Comparison of ENCODE assay signal across 17 cellular contexts in genomic region chr7:20164420-20165145, GRCh38. TPM values are rescaled to one million over a fixed set of nuclear protein-coding genes. Genes with fewer than 3 reads are reported as not detected.
A peak's percentile ranks its signal among the peaks of the same experiment; 100 is the strongest.
DNase-seq lines count a peak whose midpoint lies in the region; ATAC-seq and TF ChIP-seq lines count a peak whose summit lies in the region.
"Had no signal": no experiment of that assay in that cellular context is flagged by ENCODE, and none has a peak within 500 bp of the region (broad histone marks: within the 10 kb centered on the region; RNA-seq: fewer than 3 reads in every experiment).

No MANE protein-coding gene starts in this region.

- DNase-seq in Caco-2 (no peak), IMR-90 (no peak), astrocyte of the cerebellum (ENCODE audit: low read depth) (peak; percentile 84), mesenchymal stem cell (no peak), CD14-positive monocyte (ENCODE audit: low spot score) (no peak), DMS114 treated with DMSO at 0.1 percent for 48 hours (lab: John Stamatoyannopoulos, UW; ENCODE audit: unreplicated experiment) (no peak)
- no peak for DNase-seq in stimulated activated CD4-positive, alpha-beta T cell treated with anti-CD3 and anti-CD28 coated beads, Interleukin-2, amount 100 ng/mL, for 48 hours
- DNase-seq: activated CD4-positive, alpha-beta memory T cell treated with anti-CD3 and anti-CD28 coated beads for 36 hours; CD4-positive, CD25-positive, alpha-beta regulatory T cell; NCI-H1092; pancreas; spleen; stimulated activated naive CD8-positive, alpha-beta T cell treated with anti-CD3 and anti-CD28 coated beads, Interleukin-15, amount 100 ng/mL, for 72 hours had no signal

- no peak for TF ChIP-seq POLR2A in IMR-90 (IDR thresholded peaks at IDR 0.05; ENCODE audit: low read depth, low read length)

- H3K4ac ChIP-seq in IMR-90 (ENCODE audit: low read depth, low read length) (no peak overlapping the region), mesenchymal stem cell (ENCODE audit: low read depth in 1 of 2, low read length in 2 of 2) (no peak overlapping the region)

- H4K20me1 ChIP-seq in IMR-90 (ENCODE audit: insufficient read depth, low read length), result no peaks in the 10 kb centered on the region

- no peak overlapping the region for H3K4me3 ChIP-seq in Caco-2 (ENCODE audit: low read depth, low read length)
- no peak overlapping the region for H3K4me3 ChIP-seq in IMR-90 (ENCODE audit: insufficient read depth, low read depth, low read length)
- H3K4me3 ChIP-seq in astrocyte of the cerebellum (ENCODE audit: low read depth, low read length), result no peak overlapping the region
- no peak overlapping the region for H3K4me3 ChIP-seq in mesenchymal stem cell (ENCODE audit: insufficient read depth in 1 of 2, low read depth in 1 of 2, low read length in 2 of 2)
- H3K4me3 ChIP-seq: pancreas, SJSA1, spleen had no signal

- H2BK120ac ChIP-seq in IMR-90 (ENCODE audit: low read depth, low read length) (no peak overlapping the region), mesenchymal stem cell (ENCODE audit: low read depth, low read length) (no peak overlapping the region)

- H3K9me1 ChIP-seq in IMR-90 (ENCODE audit: insufficient read depth, low read length), result no peaks in the 10 kb centered on the region

- no peaks in the 10 kb centered on the region for H3K4me1 ChIP-seq in Caco-2
- no peaks in the 10 kb centered on the region for H3K4me1 ChIP-seq in IMR-90 (ENCODE audit: control insufficient read depth, insufficient read depth, low read length)
- H3K4me1 ChIP-seq in mesenchymal stem cell (ENCODE audit: control insufficient read depth, insufficient read depth, low read depth, low read length), result no peaks in the 10 kb centered on the region
- H3K4me1 ChIP-seq: pancreas, SJSA1, spleen had no signal

- H3K36me3 ChIP-seq in Caco-2 (ENCODE audit: control insufficient read depth, insufficient read depth, low read length) (peaks cover 10% of the 10 kb centered on the region), IMR-90 (ENCODE audit: control insufficient read depth, insufficient read depth, low read length) (no peaks in the 10 kb centered on the region), mesenchymal stem cell (ENCODE audit: control insufficient read depth in 1 of 2, insufficient read depth in 2 of 2, low read depth in 1 of 2, low read length in 2 of 2) (no peaks in the 10 kb centered on the region)
- H3K36me3 ChIP-seq: SJSA1, spleen had no signal

- H3K14ac ChIP-seq in IMR-90 (replicated peaks; ENCODE audit: low read depth, low read length) (no peak overlapping the region), mesenchymal stem cell (ENCODE audit: low read length in 2 of 2) (no peak overlapping the region)

- no peak overlapping the region for H2AK9ac ChIP-seq in IMR-90 (replicated peaks; ENCODE audit: low read depth, low read length, poor library complexity)

- H3K4me1 Mint-ChIP-seq in Caco-2 (ENCODE audit: low read depth, unreplicated experiment), result peaks cover 6% of the 10 kb centered on the region
- peaks cover 28% of the 10 kb centered on the region for H3K4me1 Mint-ChIP-seq in CD14-positive monocyte
- H3K4me1 Mint-ChIP-seq: CD4-positive, CD25-positive, alpha-beta regulatory T cell; stimulated activated naive CD8-positive, alpha-beta T cell treated with anti-CD3 and anti-CD28 coated beads, Interleukin-15, amount 100 ng/mL, for 72 hours had no signal

- H2AK5ac ChIP-seq in IMR-90 (ENCODE audit: low read depth, low read length) (no peak overlapping the region), mesenchymal stem cell (ENCODE audit: low read length, severe bottlenecking) (no peak overlapping the region)

- H4K5ac ChIP-seq in IMR-90 (ENCODE audit: low read depth, low read length), result no peak overlapping the region

- H2BK5ac ChIP-seq in IMR-90 (ENCODE audit: low read depth, low read length, poor library complexity, severe bottlenecking) (no peak overlapping the region), mesenchymal stem cell (ENCODE audit: low read depth, low read length, poor library complexity, severe bottlenecking) (no peak overlapping the region)

- H3K36me3 Mint-ChIP-seq in Caco-2 (ENCODE audit: insufficient read depth, unreplicated experiment) (peaks cover 74% of the 10 kb centered on the region), CD14-positive monocyte (no peaks in the 10 kb centered on the region)
- H3K36me3 Mint-ChIP-seq: activated CD4-positive, alpha-beta memory T cell treated with anti-CD3 and anti-CD28 coated beads for 36 hours; CD4-positive, CD25-positive, alpha-beta regulatory T cell had no signal

- in situ Hi-C loops in IMR-90 (cut with MboI; ENCODE audit: low sequenced_read_pairs), result loop anchor here (25.0 kb wide), 2 partner anchors 402 to 423 kb away; partner anchors contain the start of gene TMEM196
- in situ Hi-C loops in astrocyte of the cerebellum (cut with HindIII; ENCODE audit: low sequenced_read_pairs), result no loop called here

- H4K91ac ChIP-seq in IMR-90 (ENCODE audit: insufficient read depth, low read depth, low read length), result no peak overlapping the region
- H4K91ac ChIP-seq in mesenchymal stem cell (ENCODE audit: low read length), result no peak overlapping the region

- H3K27ac Mint-ChIP-seq in Caco-2 (ENCODE audit: unreplicated experiment) (peak overlapping the region; percentile 59), CD14-positive monocyte (peak overlapping the region in 3 of 7 donors; percentile 13 to 70 (median 66))
- H3K27ac Mint-ChIP-seq: activated CD4-positive, alpha-beta memory T cell treated with anti-CD3 and anti-CD28 coated beads for 36 hours; CD4-positive, CD25-positive, alpha-beta regulatory T cell; stimulated activated naive CD8-positive, alpha-beta T cell treated with anti-CD3 and anti-CD28 coated beads, Interleukin-15, amount 100 ng/mL, for 72 hours had no signal

- no peak overlapping the region for H3K4me2 ChIP-seq in IMR-90 (ENCODE audit: low read depth, low read length)
- H3K4me2 ChIP-seq in mesenchymal stem cell (ENCODE audit: low read length, poor library complexity, severe bottlenecking), result no peak overlapping the region

- H2BK15ac ChIP-seq in IMR-90 (ENCODE audit: low read depth, low read length), result no peak overlapping the region
- H2BK15ac ChIP-seq in mesenchymal stem cell (ENCODE audit: low read depth, poor library complexity, severe bottlenecking), result no peak overlapping the region

- BruUV-seq in Caco-2 (replicated peaks; lab: Mats Ljungman, UMichigan) (no TSS peak), IMR-90 (replicated peaks; lab: Mats Ljungman, UMichigan) (no TSS peak)

- no peak overlapping the region for H3K18ac ChIP-seq in IMR-90 (ENCODE audit: low read depth, low read length)
- H3K18ac ChIP-seq in mesenchymal stem cell (ENCODE audit: low read depth in 1 of 2, low read length in 2 of 2), result no peak overlapping the region

- H2AFZ ChIP-seq in IMR-90 (replicated peaks; ENCODE audit: low read length, poor library complexity) (no peak overlapping the region), mesenchymal stem cell (ENCODE audit: low read depth, low read length) (no peak overlapping the region)

- H3K9ac ChIP-seq in IMR-90 (ENCODE audit: low read depth, low read length), result no peak overlapping the region
- peak overlapping the region; percentile 71 for H3K9ac ChIP-seq in mesenchymal stem cell (ENCODE audit: low read length)

- intact Hi-C loops in Caco-2 (cut with micrococcal nuclease; ENCODE audit: unreplicated experiment), result no loop called here
- intact Hi-C loops in IMR-90 (cut with micrococcal nuclease), result no loop called here
- intact Hi-C loops in CD14-positive monocyte (cut with micrococcal nuclease), result no loop called here

- no peak for TF ChIP-seq CTCF in Caco-2 (IDR thresholded peaks at IDR 0.05; ENCODE audit: insufficient read depth in 1 of 2, low read depth in 1 of 2, low read length in 1 of 2, severe bottlenecking in 1 of 2, unreplicated experiment in 1 of 2)
- TF ChIP-seq CTCF in IMR-90 (conservative IDR thresholded peaks at IDR 0.05; ENCODE audit: low read depth, low read length), result no peak
- TF ChIP-seq CTCF in astrocyte of the cerebellum (IDR thresholded peaks at IDR 0.05; ENCODE audit: low read depth, low read length, missing control alignments), result no peak
- no peak for TF ChIP-seq CTCF in CD14-positive monocyte (IDR thresholded peaks at IDR 0.05)

- POLR2A ChIA-PET in Caco-2 (lab: Charles Lee), result no interaction called here
- POLR2A ChIA-PET in IMR-90 (lab: Charles Lee; ENCODE audit: unreplicated experiment), result no interaction called here

- H3K9me3 Mint-ChIP-seq in Caco-2 (ENCODE audit: unreplicated experiment) (no peaks in the 10 kb centered on the region), CD14-positive monocyte (peaks cover 0 to 4% (median 0%) of the 10 kb centered on the region in 7 donors)
- H3K9me3 Mint-ChIP-seq: activated CD4-positive, alpha-beta memory T cell treated with anti-CD3 and anti-CD28 coated beads for 36 hours; stimulated activated naive CD8-positive, alpha-beta T cell treated with anti-CD3 and anti-CD28 coated beads, Interleukin-15, amount 100 ng/mL, for 72 hours had no signal

- H2BK20ac ChIP-seq in IMR-90 (ENCODE audit: low read depth, low read length), result no peak overlapping the region

- no peak overlapping the region for H3K23ac ChIP-seq in IMR-90 (ENCODE audit: low read depth, low read length)
- H3K23ac ChIP-seq in mesenchymal stem cell (ENCODE audit: low read length in 2 of 2), result no peak overlapping the region

- H3K27me3 ChIP-seq in Caco-2 (replicated peaks; ENCODE audit: control insufficient read depth, insufficient read depth, low read length) (no peaks in the 10 kb centered on the region), IMR-90 (ENCODE audit: control insufficient read depth, insufficient read depth, low read length) (no peaks in the 10 kb centered on the region), mesenchymal stem cell (ENCODE audit: control insufficient read depth in 1 of 2, insufficient read depth in 1 of 2, low read length in 2 of 2) (no peaks in the 10 kb centered on the region)
- H3K27me3 ChIP-seq: pancreas, SJSA1, spleen had no signal

- H3K27me3 Mint-ChIP-seq in Caco-2 (ENCODE audit: insufficient read depth, unreplicated experiment), result no peaks in the 10 kb centered on the region
- peaks cover 0 to 2% (median 0%) of the 10 kb centered on the region in 3 donors for H3K27me3 Mint-ChIP-seq in CD14-positive monocyte (ENCODE audit: low read depth in 3 of 3)
- H3K27me3 Mint-ChIP-seq: activated CD4-positive, alpha-beta memory T cell treated with anti-CD3 and anti-CD28 coated beads for 36 hours; CD4-positive, CD25-positive, alpha-beta regulatory T cell; stimulated activated naive CD8-positive, alpha-beta T cell treated with anti-CD3 and anti-CD28 coated beads, Interleukin-15, amount 100 ng/mL, for 72 hours had no signal

- ATAC-seq in IMR-90 (ENCODE audit: low read depth), result no peak
- ATAC-seq in GM19324 (IDR thresholded peaks at IDR 0.05; ENCODE audit: low FRiP score, unreplicated experiment), result no peak
- ATAC-seq: pancreas; stimulated activated naive CD8-positive, alpha-beta T cell treated with anti-CD3 and anti-CD28 coated beads, Interleukin-15, amount 100 ng/mL, for 72 hours had no signal

- no peak overlapping the region for H4K8ac ChIP-seq in IMR-90 (ENCODE audit: low read depth in 2 of 2, low read length in 2 of 2)
- H4K8ac ChIP-seq in mesenchymal stem cell (ENCODE audit: low read length), result no peak overlapping the region

- CTCF ChIA-PET in Caco-2 (lab: Charles Lee) (no interaction called here), IMR-90 (lab: Yijun Ruan, JAX) (interaction anchor here (0.6 kb wide), 1 partner anchor 18 kb away, joined by 3 read pairs; no protein-coding TSS in a partner anchor)

- H3K9me3 ChIP-seq in Caco-2 (no peaks in the 10 kb centered on the region), IMR-90 (ENCODE audit: control insufficient read depth, insufficient read depth, low read length) (no peaks in the 10 kb centered on the region), mesenchymal stem cell (ENCODE audit: control insufficient read depth, low read length) (no peaks in the 10 kb centered on the region)
- H3K9me3 ChIP-seq: pancreas, SJSA1, spleen had no signal

- no peak overlapping the region for H2BK12ac ChIP-seq in mesenchymal stem cell (ENCODE audit: low read length in 2 of 2)

- TF ChIP-seq RAD21 in IMR-90 (IDR thresholded peaks at IDR 0.05; ENCODE audit: low read length), result no peak

- WGBS in IMR-90 (ENCODE audit: extremely low coverage in 2 of 2, insufficient read length in 1 of 2), 2 experiments, result 83% methylated on average over 2 of the region's 6 CpGs; no CpG with 5 or more reads in 1 of the 2 experiments
- 93% methylated on average over 2 of the region's 6 CpGs for WGBS in mesenchymal stem cell

- H3K27ac ChIP-seq in IMR-90 (ENCODE audit: insufficient read depth, low read length) (no peak overlapping the region), mesenchymal stem cell (ENCODE audit: low read length, poor library complexity, severe bottlenecking) (no peak overlapping the region)
- H3K27ac ChIP-seq: pancreas, SJSA1 had no signal

- no peak overlapping the region for H3K56ac ChIP-seq in IMR-90 (ENCODE audit: extremely low read depth, insufficient read depth, low read length)

- dilution Hi-C loops in IMR-90 (cut with HindIII; ENCODE audit: low sequenced_read_pairs, unreplicated experiment), result no loop called here

- H3K79me1 ChIP-seq in IMR-90 (ENCODE audit: low read depth in 1 of 2, low read length in 2 of 2) (no peaks in the 10 kb centered on the region), mesenchymal stem cell (replicated peaks; ENCODE audit: low read length, poor library complexity, severe bottlenecking) (no peaks in the 10 kb centered on the region)

- H3K4me3 Mint-ChIP-seq in Caco-2 (ENCODE audit: unreplicated experiment) (no peak overlapping the region), CD14-positive monocyte (peak overlapping the region in 1 of 2 donors; percentile 48)
- H3K4me3 Mint-ChIP-seq: activated CD4-positive, alpha-beta memory T cell treated with anti-CD3 and anti-CD28 coated beads for 36 hours; CD4-positive, CD25-positive, alpha-beta regulatory T cell; stimulated activated naive CD8-positive, alpha-beta T cell treated with anti-CD3 and anti-CD28 coated beads, Interleukin-15, amount 100 ng/mL, for 72 hours had no signal

RNA-seq across cellular contexts. Expression of gene MACC1, which starts 52.6 kb away (rescaled TPM):
- total RNA-seq in Caco-2 (2022) (87.7 and 96.7 TPM in 2 replicates), IMR-90 (2012; rRNA removed) (under 0.01 TPM in 2 replicates)
- polyA plus RNA-seq in IMR-90 (2012; rRNA removed) (not detected in 2 replicates), CD14-positive monocyte (not detected)
- polyA plus RNA-seq in IMR-90 (2012; cell fraction: cytosol; rRNA removed), result not detected in 2 replicates
- 0.01 TPM in 1 of 2 replicates, not detected in the other for polyA plus RNA-seq in IMR-90 (2012; cell fraction: nucleus; rRNA removed; ENCODE audit: low replicate concordance)
- polyA plus RNA-seq in mesenchymal stem cell (2013, experiment 1 of 2), result under 0.01 TPM
- not detected for polyA plus RNA-seq in mesenchymal stem cell (2013, experiment 2 of 2)
- total RNA-seq: endothelial cell of umbilical vein, HT1080, SJSA1 had no signal
- polyA plus RNA-seq: endothelial cell of umbilical vein had no signal

Comparison
In these comparisons a context has a peak if more than half of its experiments do, and no peak if none do; other contexts are left out.
1. RNA of gene MACC1, which starts 52.6 kb away (total RNA-seq): 87.7 to 96.7 TPM in Caco-2; under 0.01 TPM in IMR-90; every median in the first group is over 10 times any median in the second.